ENCODE assay signal across 1 cellular context in the genomic region with DNA sequence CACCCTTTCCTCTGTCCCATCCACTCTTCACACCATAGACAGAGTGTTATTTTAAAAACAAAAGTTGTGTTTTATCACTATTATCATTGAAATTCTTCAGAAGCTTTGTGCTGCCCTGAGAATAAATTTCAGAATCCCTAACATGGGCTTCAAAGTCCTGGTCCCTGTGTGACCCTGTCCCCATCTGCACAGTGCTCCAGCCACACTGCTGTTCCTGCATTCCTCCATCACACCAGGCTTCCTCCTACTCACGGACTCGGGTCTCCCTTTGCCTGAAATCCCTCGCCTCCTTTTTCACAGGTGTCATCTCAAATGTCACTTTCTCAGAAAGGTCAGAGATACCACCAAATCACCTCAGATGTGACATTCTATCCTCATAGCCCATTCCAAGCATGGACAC.
TF ChIP-seq lines count a peak whose summit lies in the region.

No MANE protein-coding gene starts in this region.

TF ChIP-seq in GM23338, 12 proteins besides CTCF, POLR2A, EP300 and RAD21 (continued from another document):
- TF ChIP-seq, protein P1, sequence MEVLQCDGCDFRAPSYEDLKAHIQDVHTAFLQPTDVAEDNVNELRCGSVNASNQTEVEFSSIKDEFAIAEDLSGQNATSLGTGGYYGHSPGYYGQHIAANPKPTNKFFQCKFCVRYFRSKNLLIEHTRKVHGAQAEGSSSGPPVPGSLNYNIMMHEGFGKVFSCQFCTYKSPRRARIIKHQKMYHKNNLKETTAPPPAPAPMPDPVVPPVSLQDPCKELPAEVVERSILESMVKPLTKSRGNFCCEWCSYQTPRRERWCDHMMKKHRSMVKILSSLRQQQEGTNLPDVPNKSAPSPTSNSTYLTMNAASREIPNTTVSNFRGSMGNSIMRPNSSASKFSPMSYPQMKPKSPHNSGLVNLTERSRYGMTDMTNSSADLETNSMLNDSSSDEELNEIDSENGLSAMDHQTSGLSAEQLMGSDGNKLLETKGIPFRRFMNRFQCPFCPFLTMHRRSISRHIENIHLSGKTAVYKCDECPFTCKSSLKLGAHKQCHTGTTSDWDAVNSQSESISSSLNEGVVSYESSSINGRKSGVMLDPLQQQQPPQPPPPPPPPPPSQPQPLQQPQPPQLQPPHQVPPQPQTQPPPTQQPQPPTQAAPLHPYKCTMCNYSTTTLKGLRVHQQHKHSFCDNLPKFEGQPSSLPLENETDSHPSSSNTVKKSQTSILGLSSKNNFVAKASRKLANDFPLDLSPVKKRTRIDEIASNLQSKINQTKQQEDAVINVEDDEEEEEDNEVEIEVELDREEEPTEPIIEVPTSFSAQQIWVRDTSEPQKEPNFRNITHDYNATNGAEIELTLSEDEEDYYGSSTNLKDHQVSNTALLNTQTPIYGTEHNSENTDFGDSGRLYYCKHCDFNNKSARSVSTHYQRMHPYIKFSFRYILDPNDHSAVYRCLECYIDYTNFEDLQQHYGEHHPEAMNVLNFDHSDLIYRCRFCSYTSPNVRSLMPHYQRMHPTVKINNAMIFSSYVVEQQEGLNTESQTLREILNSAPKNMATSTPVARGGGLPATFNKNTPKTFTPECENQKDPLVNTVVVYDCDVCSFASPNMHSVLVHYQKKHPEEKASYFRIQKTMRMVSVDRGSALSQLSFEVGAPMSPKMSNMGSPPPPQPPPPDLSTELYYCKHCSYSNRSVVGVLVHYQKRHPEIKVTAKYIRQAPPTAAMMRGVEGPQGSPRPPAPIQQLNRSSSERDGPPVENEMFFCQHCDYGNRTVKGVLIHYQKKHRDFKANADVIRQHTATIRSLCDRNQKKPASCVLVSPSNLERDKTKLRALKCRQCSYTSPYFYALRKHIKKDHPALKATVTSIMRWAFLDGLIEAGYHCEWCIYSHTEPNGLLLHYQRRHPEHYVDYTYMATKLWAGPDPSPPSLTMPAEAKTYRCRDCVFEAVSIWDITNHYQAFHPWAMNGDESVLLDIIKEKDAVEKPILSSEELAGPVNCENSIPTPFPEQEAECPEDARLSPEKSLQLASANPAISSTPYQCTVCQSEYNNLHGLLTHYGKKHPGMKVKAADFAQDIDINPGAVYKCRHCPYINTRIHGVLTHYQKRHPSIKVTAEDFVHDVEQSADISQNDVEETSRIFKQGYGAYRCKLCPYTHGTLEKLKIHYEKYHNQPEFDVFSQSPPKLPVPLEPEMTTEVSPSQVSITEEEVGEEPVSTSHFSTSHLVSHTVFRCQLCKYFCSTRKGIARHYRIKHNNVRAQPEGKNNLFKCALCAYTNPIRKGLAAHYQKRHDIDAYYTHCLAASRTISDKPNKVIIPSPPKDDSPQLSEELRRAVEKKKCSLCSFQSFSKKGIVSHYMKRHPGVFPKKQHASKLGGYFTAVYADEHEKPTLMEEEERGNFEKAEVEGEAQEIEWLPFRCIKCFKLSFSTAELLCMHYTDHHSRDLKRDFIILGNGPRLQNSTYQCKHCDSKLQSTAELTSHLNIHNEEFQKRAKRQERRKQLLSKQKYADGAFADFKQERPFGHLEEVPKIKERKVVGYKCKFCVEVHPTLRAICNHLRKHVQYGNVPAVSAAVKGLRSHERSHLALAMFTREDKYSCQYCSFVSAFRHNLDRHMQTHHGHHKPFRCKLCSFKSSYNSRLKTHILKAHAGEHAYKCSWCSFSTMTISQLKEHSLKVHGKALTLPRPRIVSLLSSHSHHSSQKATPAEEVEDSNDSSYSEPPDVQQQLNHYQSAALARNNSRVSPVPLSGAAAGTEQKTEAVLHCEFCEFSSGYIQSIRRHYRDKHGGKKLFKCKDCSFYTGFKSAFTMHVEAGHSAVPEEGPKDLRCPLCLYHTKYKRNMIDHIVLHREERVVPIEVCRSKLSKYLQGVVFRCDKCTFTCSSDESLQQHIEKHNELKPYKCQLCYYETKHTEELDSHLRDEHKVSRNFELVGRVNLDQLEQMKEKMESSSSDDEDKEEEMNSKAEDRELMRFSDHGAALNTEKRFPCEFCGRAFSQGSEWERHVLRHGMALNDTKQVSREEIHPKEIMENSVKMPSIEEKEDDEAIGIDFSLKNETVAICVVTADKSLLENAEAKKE (CRISPR knock-in tag; IDR thresholded peaks at IDR 0.05), result no peak
- TF ChIP-seq EZH2phosphoT487 (IDR thresholded peaks at IDR 0.05; ENCODE audit: unreplicated experiment), result no peak
- no peak for TF ChIP-seq ZNF114 (CRISPR knock-in tag; IDR thresholded peaks at IDR 0.05)
- TF ChIP-seq CREB1 (CRISPR knock-in tag; IDR thresholded peaks at IDR 0.05; ENCODE audit: low read depth), result no peak
- TF ChIP-seq NANOG (IDR thresholded peaks at IDR 0.05; ENCODE audit: borderline replicate concordance), result no peak
- no peak for TF ChIP-seq ZNF331 (CRISPR knock-in tag; IDR thresholded peaks at IDR 0.05; ENCODE audit: low read depth)
- TF ChIP-seq STAT1 (IDR thresholded peaks at IDR 0.05; ENCODE audit: unreplicated experiment), result no peak
- TF ChIP-seq JUNB (IDR thresholded peaks at IDR 0.05; ENCODE audit: unreplicated experiment), result no peak
- TF ChIP-seq POLR2AphosphoS5 (IDR thresholded peaks at IDR 0.05; ENCODE audit: low read depth), result no peak
